33 cellular contexts compared by ENCODE assay signal in the genomic region with DNA sequence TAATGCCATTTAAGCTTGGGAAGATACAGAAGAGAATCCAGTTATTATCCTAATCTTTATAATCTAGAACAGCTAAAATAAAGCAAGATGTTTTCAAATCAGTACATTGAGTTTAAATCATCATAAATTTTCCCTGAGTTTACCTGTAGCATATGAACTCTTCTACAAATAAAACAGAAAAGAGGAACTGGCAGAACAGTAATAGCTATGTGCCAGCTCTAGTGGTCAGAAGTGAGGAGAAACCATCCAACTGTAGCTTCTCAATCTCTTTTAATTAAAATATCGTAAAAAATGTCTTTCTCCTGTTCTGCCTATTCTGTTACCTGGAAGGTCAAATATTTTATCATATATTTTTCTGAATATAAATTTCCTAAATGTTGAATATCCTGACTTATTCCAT.
"Had no signal": no experiment of that assay in that cellular context is flagged by ENCODE, and none has a peak within 500 bp of the region (broad histone marks: within the 10 kb centered on the region; RNA-seq: fewer than 3 reads in every experiment).

No MANE protein-coding gene starts in this region.

- H3K27me3 ChIP-seq: adrenal gland, cardiac muscle cell had no signal

- H3K9me3 ChIP-seq: adrenal gland had no signal

- DNase-seq: activated B cell treated with CpG ODN at 0.5 μM for 24 hours; activated CD4-positive, alpha-beta memory T cell treated with anti-CD3 and anti-CD28 coated beads for 36 hours; activated CD4-positive, alpha-beta T cell treated with anti-CD3 and anti-CD28 coated beads for 4 hours; activated CD4-positive, alpha-beta T cell treated with anti-CD3 and anti-CD28 coated beads, Interleukin-2, amount 10 ng/mL, durations not matched to agents 24 days and 14 days; activated CD4-positive, alpha-beta T cell treated with anti-CD3 and anti-CD28 coated beads, Interleukin-2, amount 50 U/mL, for 1 hour; activated CD4-positive, alpha-beta T cell treated with anti-CD3 and anti-CD28 coated beads, Interleukin-2, amount 50 U/mL, for 4 hours; activated CD4-positive, CD25-positive, alpha-beta regulatory T cell treated with anti-CD3 and anti-CD28 coated beads, Interleukin-2, amount 50 U/mL, for 72 hours; activated CD8-positive, alpha-beta memory T cell treated with anti-CD3 and anti-CD28 coated beads, Interleukin-2, amount 50 U/mL, for 4 hours; activated CD8-positive, alpha-beta T cell treated with anti-CD3 and anti-CD28 coated beads for 36 hours; activated effector memory CD4-positive, alpha-beta T cell treated with anti-CD3 and anti-CD28 coated beads, Interleukin-2, amount 50 U/mL, for 16 hours; activated gamma-delta T cell treated with Interleukin-2 at 50 U/mL for 16 hours; activated naive CD4-positive, alpha-beta T cell; activated naive CD4-positive, alpha-beta T cell treated with anti-CD3 and anti-CD28 coated beads for 36 hours; activated naive CD4-positive, alpha-beta T cell treated with anti-CD3 and anti-CD28 coated beads, Interleukin-2, amount 50 U/mL, for 16 hours; activated naive CD8-positive, alpha-beta T cell treated with anti-CD3 and anti-CD28 coated beads for 36 hours; activated T-cell treated with anti-CD3 and anti-CD28 coated beads for 4 hours; activated T-cell treated with anti-CD3 and anti-CD28 coated beads, Interleukin-2, amount 50 U/mL, for 1 hour; activated T-cell treated with anti-CD3 and anti-CD28 coated beads, Interleukin-2, amount 50 U/mL, for 4 hours; activated T-cell treated with anti-CD3 and anti-CD28 coated beads, Interleukin-2, amount 50 U/mL, for 72 hours; adrenal gland; amniotic stem cell; aorta; caudate nucleus; cerebellar nuclear complex; T-helper 1 cell; T-helper 2 cell; T-helper 9 cell had no signal

- H3K4me3 ChIP-seq: adrenal gland, cardiac muscle cell had no signal

- ATAC-seq: activated CD8-positive, alpha-beta T cell treated with anti-CD3 and anti-CD28 coated beads for 36 hours; activated naive CD4-positive, alpha-beta T cell treated with anti-CD3 and anti-CD28 coated beads, Interleukin-2, amount 50 U/mL, for 72 hours; activated T-cell treated with anti-CD3 and anti-CD28 coated beads, Interleukin-2, amount 50 U/mL, for 4 hours; activated T-cell treated with anti-CD3 and anti-CD28 coated beads, Interleukin-2, amount 50 U/mL, for 72 hours; activated T-helper 17 cell treated with anti-CD3 and anti-CD28 coated beads, Interleukin-2, amount 50 U/mL, for 72 hours had no signal

- H3K27ac ChIP-seq: adrenal gland, cardiac muscle cell, VCaP had no signal

- H3K4me1 ChIP-seq: adrenal gland had no signal

- H3K36me3 ChIP-seq: adrenal gland, cardiac muscle cell had no signal

- FAIRE-seq: bronchial epithelial cell, TTC549 had no signal
